Comparison of ENCODE assay signal across 13 cellular contexts in genomic region chr6:129692467-129692866, GRCh38.
"Had no signal": no experiment of that assay in that cellular context is flagged by ENCODE, and none has a peak within 500 bp of the region (broad histone marks: within the 10 kb centered on the region; RNA-seq: fewer than 3 reads in every experiment).

No MANE protein-coding gene starts in this region.

- ATAC-seq: activated CD4-positive, CD25-positive, alpha-beta regulatory T cell treated with anti-CD3 and anti-CD28 coated beads, Interleukin-2, amount 50 U/mL, for 24 hours; gastroesophageal sphincter had no signal

- H3K4me3 ChIP-seq: gastroesophageal sphincter, left ventricle myocardium inferior, neural progenitor cell, tibial nerve had no signal

- H3K9me3 ChIP-seq: gastroesophageal sphincter, left ventricle myocardium inferior, tibial nerve had no signal

- H3K9me3 Mint-ChIP-seq: neural progenitor cell had no signal

- H3K4me2 ChIP-seq: neural progenitor cell had no signal

- H3K4me3 Mint-ChIP-seq: neural progenitor cell had no signal

- H3K27me3 ChIP-seq: gastroesophageal sphincter, neural progenitor cell, tibial nerve had no signal

- H3K27ac Mint-ChIP-seq: neural progenitor cell had no signal

- DNase-seq: activated effector memory CD4-positive, alpha-beta T cell treated with Interleukin-2 at 50 U/mL for 16 hours; aorta; effector CD8-positive, alpha-beta T cell; kidney; left ventricle myocardium inferior; retina; small intestine had no signal

- H3K36me3 Mint-ChIP-seq: neural progenitor cell had no signal

- H3K36me3 ChIP-seq: gastroesophageal sphincter, left ventricle myocardium inferior, neural progenitor cell, tibial nerve had no signal

- H3K9ac ChIP-seq: neural progenitor cell, parathyroid adenoma had no signal

- H3K27ac ChIP-seq: epithelial cell of prostate, gastroesophageal sphincter, left ventricle myocardium inferior, neural progenitor cell, parathyroid adenoma, tibial nerve had no signal

- H3K4me1 ChIP-seq: gastroesophageal sphincter had no signal
